In the genomic region with DNA sequence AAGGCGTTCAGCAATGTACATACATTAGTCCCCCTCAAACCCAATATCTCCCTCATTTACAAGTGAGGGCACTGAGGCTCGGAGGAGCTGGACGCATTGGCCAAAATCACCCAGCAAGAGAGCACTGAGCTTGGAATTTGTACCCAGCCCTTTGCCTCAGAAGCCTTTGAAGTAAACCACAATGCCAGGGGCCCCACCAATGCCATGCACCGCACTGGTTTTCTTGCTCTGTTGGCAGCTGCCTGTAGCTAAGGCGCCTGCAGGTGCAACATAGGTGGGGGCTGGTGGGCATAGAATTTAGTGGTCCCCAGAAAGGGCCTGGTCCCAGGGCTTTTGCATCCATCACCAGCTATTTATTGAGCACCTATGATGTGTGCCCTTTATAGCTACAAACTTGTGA, we compare ENCODE assay signal across 8 cellular contexts.
"Had no signal": no experiment of that assay in that cellular context is flagged by ENCODE, and none has a peak within 500 bp of the region (broad histone marks: within the 10 kb centered on the region; RNA-seq: fewer than 3 reads in every experiment).

No MANE protein-coding gene starts in this region.

- H3K4me2 ChIP-seq: GM23338 had no signal

- H3K9ac ChIP-seq: GM23248 had no signal

- H3K4me1 ChIP-seq: HAP-1 had no signal

- H2AFZ ChIP-seq: GM23248, GM23338 had no signal

- H3K9me3 ChIP-seq: HAP-1 had no signal

- H3K36me3 ChIP-seq: HAP-1 had no signal

- ATAC-seq: GM23338 had no signal

- H3K4me3 ChIP-seq: GM23248, GM23338, HAP-1 had no signal

- DNase-seq: GM23248, GOT3, H7, H9, HCEC 1CT, HFFc6 had no signal

- H3K27ac ChIP-seq: GM23248 had no signal
